ENCODE assay signal across 9 cellular contexts in the genomic region with DNA sequence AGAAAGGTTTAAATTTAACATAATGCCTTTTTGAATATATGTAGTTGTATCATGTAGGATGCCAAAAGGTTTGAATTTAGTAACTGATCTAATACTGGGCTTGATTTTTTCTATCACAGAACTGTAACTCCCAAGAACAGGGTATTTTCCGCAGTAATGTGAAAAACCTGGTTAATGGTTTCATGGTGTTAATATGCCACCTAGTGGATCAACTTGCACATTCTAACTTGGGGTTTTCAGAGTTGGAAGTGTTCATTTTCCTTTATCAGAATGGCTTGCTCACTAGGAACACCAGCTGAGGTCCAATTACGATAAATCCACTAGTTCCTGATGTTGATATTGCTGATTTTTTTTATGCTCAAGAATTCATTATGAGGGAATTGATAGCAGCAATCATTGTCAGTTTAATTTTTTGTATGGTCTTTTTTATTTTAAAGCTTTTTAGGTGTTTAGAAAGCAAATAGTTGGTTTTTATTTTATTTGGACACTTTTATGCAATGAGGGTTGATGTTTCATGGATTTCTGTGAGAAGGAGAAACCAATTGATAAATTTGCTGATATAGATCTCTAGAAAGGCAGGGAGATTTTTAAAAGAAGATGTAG.
A peak's percentile ranks its signal among the peaks of the same experiment; 100 is the strongest.
DNase-seq lines count a peak whose midpoint lies in the region; ATAC-seq and TF ChIP-seq lines count a peak whose summit lies in the region.
"Had no signal": no experiment of that assay in that cellular context is flagged by ENCODE, and none has a peak within 500 bp of the region (broad histone marks: within the 10 kb centered on the region; RNA-seq: fewer than 3 reads in every experiment).

No MANE protein-coding gene starts in this region.

- no peaks in the 10 kb centered on the region for H3K9me3 ChIP-seq in BE2C

- DNase-seq in BE2C: no peak
- DNase-seq in NCI-H345 treated with DMSO at 0.1 percent for 48 hours (lab: John Stamatoyannopoulos, UW; ENCODE audit: unreplicated experiment): peak; percentile 55
- peak; percentile 69 for DNase-seq in astrocyte of the spinal cord (ENCODE audit: low read depth, low spot score)
- DNase-seq in inferior parietal cortex (ENCODE audit: extremely low spot score): peak; percentile 88
- DNase-seq in superior temporal gyrus (ENCODE audit: extremely low spot score): peak; percentile 94
- no peak for DNase-seq in activated T-cell treated with anti-CD3 and anti-CD28 coated beads for 4 hours

- TF ChIP-seq CTCF in BE2C (IDR thresholded peaks at IDR 0.05; ENCODE audit: low read depth, low read length) (peak; percentile 77), astrocyte of the spinal cord (IDR thresholded peaks at IDR 0.05; ENCODE audit: low read depth, low read length) (peak; percentile 61)

- H3K4me1 ChIP-seq in BE2C: no peaks in the 10 kb centered on the region

- H3K27me3 ChIP-seq in BE2C: peaks cover 14% of the 10 kb centered on the region

- ATAC-seq in GM18858 (IDR thresholded peaks at IDR 0.05; ENCODE audit: unreplicated experiment): peak; percentile 85
- peak; percentile 81 for ATAC-seq in HG03342 (IDR thresholded peaks at IDR 0.05; ENCODE audit: unreplicated experiment)

- no peaks in the 10 kb centered on the region for H3K36me3 ChIP-seq in BE2C

- H3K4me3 ChIP-seq in BE2C (ENCODE audit: low read depth, low read length): no peak overlapping the region
- H3K4me3 ChIP-seq in astrocyte of the spinal cord (ENCODE audit: low read depth, low read length): no peak overlapping the region
- H3K4me3 ChIP-seq: skin epidermis had no signal

- in situ Hi-C loops in astrocyte of the spinal cord (cut with HindIII; ENCODE audit: low sequenced_read_pairs): no loop called here

Comparison
In these comparisons a context has a peak if more than half of its experiments do, and no peak if none do; other contexts are left out.
1. DNase-seq: peak in NCI-H345 treated with DMSO at 0.1 percent for 48 hours (single experiment), astrocyte of the spinal cord (single experiment), inferior parietal cortex (single experiment) and superior temporal gyrus (single experiment); none in BE2C (single experiment) and activated T-cell treated with anti-CD3 and anti-CD28 coated beads for 4 hours (single experiment).